In the genomic region with DNA sequence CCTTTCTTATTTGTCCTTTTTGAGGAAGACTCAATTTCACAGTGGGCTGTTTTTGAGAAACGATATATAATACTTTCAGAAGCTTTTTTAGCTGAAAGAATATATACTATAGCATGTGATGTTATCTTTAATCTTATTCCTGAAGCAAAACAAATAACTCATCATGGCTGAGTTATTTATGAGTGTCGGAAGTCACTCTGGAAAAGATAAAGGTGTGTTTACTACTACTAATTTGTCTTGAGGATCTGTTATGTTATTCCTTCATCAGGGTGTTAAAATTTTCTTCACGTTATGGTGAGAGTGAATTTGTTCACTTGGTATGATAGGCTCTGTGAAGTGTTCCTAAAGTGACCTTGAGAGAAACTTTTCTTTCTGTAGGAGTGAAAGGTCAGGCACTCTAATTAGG, we compare ENCODE assay signal across 2 cellular contexts.
TF ChIP-seq lines count a peak whose summit lies in the region.

No MANE protein-coding gene starts in this region.

TF ChIP-seq in A549, 52 proteins besides CTCF, POLR2A, EP300 and RAD21 (continued from another document):
- TF ChIP-seq KDM1A (IDR thresholded peaks at IDR 0.05; ENCODE audit: low read depth) (no peak), MAFK (IDR thresholded peaks at IDR 0.05; ENCODE audit: partially characterized antibody) (no peak), MYC (IDR thresholded peaks at IDR 0.05; ENCODE audit: borderline replicate concordance, low read length) (no peak), PHF8 (IDR thresholded peaks at IDR 0.05; ENCODE audit: borderline replicate concordance, low read depth) (no peak), JUN (IDR thresholded peaks at IDR 0.05) (no peak)

TF ChIP-seq in HEK293, 187 proteins besides CTCF, POLR2A, EP300 and RAD21 (continued from another document):
- TF ChIP-seq FEZF1 (tag by site-specific recombination; IDR thresholded peaks at IDR 0.05): peak; percentile 65
- 0 out of 2 replicates have a peak, but pooled peaks have one; percentile 17 for TF ChIP-seq ZNF10 (tag by site-specific recombination; IDR thresholded peaks at IDR 0.05)
- peak; percentile 73 for TF ChIP-seq PRDM1 (tag by site-specific recombination; IDR thresholded peaks at IDR 0.05)
- TF ChIP-seq PRDM6 (tag by site-specific recombination; IDR thresholded peaks at IDR 0.05): peak; percentile 94
- peak; percentile 44; the same call in 1 of the 2 replicates for TF ChIP-seq TCF7L2 (IDR thresholded peaks at IDR 0.05; ENCODE audit: borderline replicate concordance, low read depth, low read length)
- peak; percentile 87 for TF ChIP-seq OSR2 (tag by site-specific recombination; IDR thresholded peaks at IDR 0.05)
- TF ChIP-seq ZNF366 (tag by site-specific recombination; conservative IDR thresholded peaks at IDR 0.05): peak; percentile 53; the same call in 1 of the 2 replicates
- TF ChIP-seq ZBTB10 (tag by site-specific recombination; IDR thresholded peaks at IDR 0.05): no peak
